ENCODE assay signal across 10 cellular contexts in genomic region chr13:30257433-30258099, GRCh38. TPM values are rescaled to one million over a fixed set of nuclear protein-coding genes. Genes with fewer than 3 reads are reported as not detected.
DNase-seq lines count a peak whose midpoint lies in the region; ATAC-seq and TF ChIP-seq lines count a peak whose summit lies in the region.
"Had no signal": no experiment of that assay in that cellular context is flagged by ENCODE, and none has a peak within 500 bp of the region (broad histone marks: within the 10 kb centered on the region; RNA-seq: fewer than 3 reads in every experiment).

No MANE protein-coding gene starts in this region.

- H3K27me3 ChIP-seq in HUES48 (ENCODE audit: control insufficient read depth, insufficient read depth, low read length) (no peaks in the 10 kb centered on the region), neural progenitor cell (no peaks in the 10 kb centered on the region)
- H3K27me3 ChIP-seq: adrenal gland had no signal

- H3F3A ChIP-seq in neural progenitor cell (ENCODE audit: low read depth) = peaks cover 21% of the 10 kb centered on the region

- peaks cover 8% of the 10 kb centered on the region for H3K79me2 ChIP-seq in neural progenitor cell (ENCODE audit: low read depth)

- no peak for TF ChIP-seq CTCF in neural progenitor cell (IDR thresholded peaks at IDR 0.05)

- no peak overlapping the region for H3K4me3 Mint-ChIP-seq in effector memory CD8-positive, alpha-beta T cell
- H3K4me3 Mint-ChIP-seq in neural progenitor cell = peak overlapping the region; percentile 51

- no peaks in the 10 kb centered on the region for H3K36me3 Mint-ChIP-seq in effector memory CD8-positive, alpha-beta T cell (ENCODE audit: insufficient read depth)
- H3K36me3 Mint-ChIP-seq in neural progenitor cell = peaks cover 10% of the 10 kb centered on the region

- H3K9me3 ChIP-seq in HUES48 (ENCODE audit: control insufficient read depth, insufficient read depth, low read length) (peaks cover 5% of the 10 kb centered on the region), neural progenitor cell (ENCODE audit: low read depth) (no peaks in the 10 kb centered on the region)
- H3K9me3 ChIP-seq: adrenal gland had no signal

- H3K9ac ChIP-seq in HUES48 (ENCODE audit: low read depth, low read length) (no peak overlapping the region), neural progenitor cell (no peak overlapping the region)

- H3K27ac Mint-ChIP-seq in effector memory CD8-positive, alpha-beta T cell = peak overlapping the region; percentile 9 to 24
- peak overlapping the region; percentile 96 for H3K27ac Mint-ChIP-seq in neural progenitor cell

- H3K27me3 Mint-ChIP-seq in effector memory CD8-positive, alpha-beta T cell = no peaks in the 10 kb centered on the region
- no peaks in the 10 kb centered on the region for H3K27me3 Mint-ChIP-seq in neural progenitor cell (ENCODE audit: insufficient read depth, low read depth)

- H3K4me1 ChIP-seq in HUES48 (ENCODE audit: control insufficient read depth, insufficient read depth, low read length) = peaks cover 9% of the 10 kb centered on the region
- peaks cover 24% of the 10 kb centered on the region for H3K4me1 ChIP-seq in neural progenitor cell

- H4K20me1 ChIP-seq in neural progenitor cell (ENCODE audit: low read depth) = peaks cover 17% of the 10 kb centered on the region

- peaks cover 6 to 7% of the 10 kb centered on the region in 2 donors for H3K4me1 Mint-ChIP-seq in effector memory CD8-positive, alpha-beta T cell (ENCODE audit: low read depth in 2 of 2)
- H3K4me1 Mint-ChIP-seq in neural progenitor cell = peaks cover 22% of the 10 kb centered on the region

- H3K4me3 ChIP-seq in HUES48 (ENCODE audit: low read depth, low read length) = no peak overlapping the region
- no peak overlapping the region for H3K4me3 ChIP-seq in neural progenitor cell
- H3K4me3 ChIP-seq: adrenal gland had no signal

- H3K27ac ChIP-seq in HUES48 (ENCODE audit: low read depth, low read length) (peak overlapping the region; percentile 78), neural progenitor cell (peak overlapping the region; percentile 7)

- DNase-seq in GM03348 (ENCODE audit: low spot score) (peak; percentile 6), neural progenitor cell (ENCODE audit: low spot score) (peak; percentile 82), NCI-H345 (lab: John Stamatoyannopoulos, UW) (no peak), NCI-H1092 treated with DMSO at 0.1 percent for 48 hours (lab: John Stamatoyannopoulos, UW) (no peak)
- DNase-seq in effector memory CD8-positive, alpha-beta T cell = no peak
- DNase-seq: NCI-H187 treated with DMSO at 0.1 percent for 48 hours had no signal

- ATAC-seq in effector memory CD8-positive, alpha-beta T cell (replicated peaks) = no peak
- ATAC-seq in GM21367 (IDR thresholded peaks at IDR 0.05; ENCODE audit: unreplicated experiment) = no peak
- ATAC-seq in HG03045 (IDR thresholded peaks at IDR 0.05; ENCODE audit: unreplicated experiment) = no peak

- no peaks in the 10 kb centered on the region for H3K9me3 Mint-ChIP-seq in effector memory CD8-positive, alpha-beta T cell
- peaks cover 11% of the 10 kb centered on the region for H3K9me3 Mint-ChIP-seq in neural progenitor cell

- H3K4me2 ChIP-seq in neural progenitor cell = peak overlapping the region; percentile 62

- H3K36me3 ChIP-seq in HUES48 (ENCODE audit: control insufficient read depth, insufficient read depth, low read length) (peaks cover 9% of the 10 kb centered on the region; the same call in 1 of the 2 replicates), neural progenitor cell (no peaks in the 10 kb centered on the region)
- H3K36me3 ChIP-seq: adrenal gland had no signal

- no peak overlapping the region for H2AFZ ChIP-seq in neural progenitor cell (replicated peaks)

RNA-seq across cellular contexts. Expression of gene KATNAL1, which starts 49.8 kb away (rescaled TPM):
- total RNA-seq in neural progenitor cell (ENCODE audit: low replicate concordance) = 15.3 and 33.6 TPM in 2 replicates

Comparison
In these comparisons a context has a peak if more than half of its experiments do, and no peak if none do; other contexts are left out.
1. DNase-seq: peak in GM03348 (single experiment) and neural progenitor cell (single experiment); none in effector memory CD8-positive, alpha-beta T cell (0 of 3), NCI-H345 (single experiment) and NCI-H1092 treated with DMSO at 0.1 percent for 48 hours (single experiment).